Comparison of ENCODE assay signal across 16 cellular contexts in genomic region chr12:121507245-121507644, GRCh38.
A peak's percentile ranks its signal among the peaks of the same experiment; 100 is the strongest.
DNase-seq lines count a peak whose midpoint lies in the region; ATAC-seq and TF ChIP-seq lines count a peak whose summit lies in the region.
"Had no signal": no experiment of that assay in that cellular context is flagged by ENCODE, and none has a peak within 500 bp of the region (broad histone marks: within the 10 kb centered on the region; RNA-seq: fewer than 3 reads in every experiment).

No MANE protein-coding gene starts in this region.

- peaks cover 83% of the 10 kb centered on the region for H3K36me3 ChIP-seq in BLaER1
- peaks cover 0 to 40% of the 10 kb centered on the region in 2 donors for H3K36me3 ChIP-seq in left lung
- peaks cover 32% of the 10 kb centered on the region for H3K36me3 ChIP-seq in upper lobe of right lung

- H3K36me3 Mint-ChIP-seq in IgD-negative memory B cell = peaks cover 6% of the 10 kb centered on the region

- H3K9me3 ChIP-seq in BLaER1 (no peaks in the 10 kb centered on the region), left lung (no peaks in the 10 kb centered on the region), upper lobe of right lung (no peaks in the 10 kb centered on the region)

- intact Hi-C loops in left lung (cut with DNase I) (no loop called here), upper lobe of right lung (cut with DNase I) (no loop called here)

- no peaks in the 10 kb centered on the region for H4K20me1 ChIP-seq in BLaER1

- peak overlapping the region; percentile 23 to 80 (median 63) for H3K27ac Mint-ChIP-seq in IgD-negative memory B cell
- H3K27ac Mint-ChIP-seq: GM23338 had no signal

- DNase-seq in left lung (no peak), upper lobe of right lung (no peak), HPDE6-E6E7 (ENCODE audit: extremely low spot score) (no peak)
- DNase-seq: ACHN, DMS53, GF-D8, H7, Kasumi-1, KBM-7 had no signal

- H3K27me3 ChIP-seq in BLaER1 (no peaks in the 10 kb centered on the region), left lung (no peaks in the 10 kb centered on the region), upper lobe of right lung (no peaks in the 10 kb centered on the region)

- H3K4me3 Mint-ChIP-seq in IgD-negative memory B cell = no peak overlapping the region
- H3K4me3 Mint-ChIP-seq: GM23338 had no signal

- ATAC-seq in left lung (peak; percentile 75), upper lobe of right lung (peak; percentile 55), GM18867 (IDR thresholded peaks at IDR 0.05; ENCODE audit: unreplicated experiment) (no peak), GM21390 (IDR thresholded peaks at IDR 0.05; ENCODE audit: unreplicated experiment) (no peak)
- ATAC-seq: GM23338 had no signal

- no peaks in the 10 kb centered on the region for H3K27me3 Mint-ChIP-seq in IgD-negative memory B cell

- H3K9ac ChIP-seq in BLaER1 = no peak overlapping the region

- H3K27ac ChIP-seq in BLaER1 (no peak overlapping the region), left lung (no peak overlapping the region), upper lobe of right lung (no peak overlapping the region)
- H3K27ac ChIP-seq: C4-2B, HL-60 had no signal

- H3K4me1 Mint-ChIP-seq in IgD-negative memory B cell = peaks cover 0 to 6% (median 0%) of the 10 kb centered on the region in 3 donors
- H3K4me1 Mint-ChIP-seq: GM23338 had no signal

- H3K9me3 Mint-ChIP-seq in IgD-negative memory B cell = no peaks in the 10 kb centered on the region
- H3K9me3 Mint-ChIP-seq: GM23338 had no signal

- TF ChIP-seq CTCF in left lung (IDR thresholded peaks at IDR 0.05) (no peak), upper lobe of right lung (IDR thresholded peaks at IDR 0.05) (no peak)

- H3K4me2 ChIP-seq in BLaER1 = peak overlapping the region; percentile 40
- H3K4me2 ChIP-seq: GM23338 had no signal

- H3K4me1 ChIP-seq in BLaER1 (peaks cover 48% of the 10 kb centered on the region), left lung (no peaks in the 10 kb centered on the region), upper lobe of right lung (no peaks in the 10 kb centered on the region)

- H3K4me3 ChIP-seq in BLaER1 = no peak overlapping the region
- H3K4me3 ChIP-seq in left lung = no peak overlapping the region
- H3K4me3 ChIP-seq in upper lobe of right lung = no peak overlapping the region
- H3K4me3 ChIP-seq: GM23338 had no signal

Comparison
In these comparisons a context has a peak if more than half of its experiments do, and no peak if none do; other contexts are left out.
1. ATAC-seq: peak in left lung (single experiment) and upper lobe of right lung (single experiment); none in GM18867 (single experiment) and GM21390 (single experiment).